ENCODE assay signal across 23 cellular contexts in the genomic region with DNA sequence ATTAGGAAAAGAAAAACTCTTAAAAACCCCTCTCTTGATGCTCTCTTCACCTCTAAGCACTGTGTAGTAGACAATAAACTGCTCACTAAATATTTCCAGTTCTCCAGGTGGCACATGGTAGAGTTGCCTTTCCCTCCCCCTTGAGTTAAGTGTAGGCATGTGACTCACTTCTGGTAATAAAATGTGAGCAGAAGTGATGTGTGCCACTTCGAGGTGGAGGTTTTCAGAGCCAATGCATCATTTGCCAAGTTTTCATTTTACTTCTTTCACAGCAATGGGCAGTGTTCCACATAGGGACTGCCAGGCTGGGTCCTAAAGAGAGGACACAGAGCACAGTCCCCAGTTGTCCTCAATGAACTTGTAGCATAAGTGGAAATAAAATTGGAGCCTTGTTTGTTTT.
A peak's percentile ranks its signal among the peaks of the same experiment; 100 is the strongest.
DNase-seq lines count a peak whose midpoint lies in the region; ATAC-seq and TF ChIP-seq lines count a peak whose summit lies in the region.
"Had no signal": no experiment of that assay in that cellular context is flagged by ENCODE, and none has a peak within 500 bp of the region (broad histone marks: within the 10 kb centered on the region; RNA-seq: fewer than 3 reads in every experiment).

No MANE protein-coding gene starts in this region.

- no peak overlapping the region for H2BK20ac ChIP-seq in H9 (ENCODE audit: low read depth, low read length, poor library complexity, severe bottlenecking)

- no peaks in the 10 kb centered on the region for H4K20me1 ChIP-seq in H9 (ENCODE audit: control insufficient read depth, insufficient read depth, insufficient read length)

- H3K27ac Mint-ChIP-seq in H9, result no peak overlapping the region
- H3K27ac Mint-ChIP-seq: activated B cell treated with CpG ODN at 0.5 μM for 24 hours; activated CD4-positive, alpha-beta memory T cell treated with anti-CD3 and anti-CD28 coated beads, Interleukin-2, amount 10 ng/mL, durations not matched to agents 7 days and 5 days; CD4-positive, alpha-beta memory T cell; stimulated activated memory B cell treated with anti-CD40 and anti-IgM and Interleukin-4, amounts not matched to agents 10 μg/mL and 1 μg/mL and 100 μg/mL, for 72 hours had no signal

- H3K79me2 ChIP-seq in H9 (ENCODE audit: insufficient read depth, low read length), result no peaks in the 10 kb centered on the region

- H4K8ac ChIP-seq in H9 (replicated peaks; ENCODE audit: insufficient read length, low read depth, low read length), result no peak overlapping the region

- H2BK120ac ChIP-seq in H9 (ENCODE audit: low read depth, low read length, poor library complexity, severe bottlenecking), result no peak overlapping the region

- H3K4me3 ChIP-seq in colonic mucosa (no peak overlapping the region), stomach (no peak overlapping the region), gastroesophageal sphincter (no peak overlapping the region)
- H3K4me3 ChIP-seq: GM12878, left ventricle myocardium inferior, skin epidermis had no signal

- no peak overlapping the region for H2BK5ac ChIP-seq in H9 (ENCODE audit: insufficient read length, low read length)

- no peak overlapping the region for H3K18ac ChIP-seq in H9 (ENCODE audit: insufficient read length, low read depth, low read length)

- H3K36me3 Mint-ChIP-seq in H9 (ENCODE audit: insufficient read depth in 1 of 3, low read depth in 3 of 3), result peaks cover 11 to 24% (median 17%) of the 10 kb centered on the region in 3 experiments; a peak in 6 of 7 replicates
- H3K36me3 Mint-ChIP-seq: CD4-positive, alpha-beta memory T cell; stimulated activated memory B cell treated with anti-CD40 and anti-IgM and Interleukin-4, amounts not matched to agents 10 μg/mL and 1 μg/mL and 100 μg/mL, for 72 hours had no signal

- H4K91ac ChIP-seq in H9 (ENCODE audit: insufficient read length, low read depth, low read length), result no peak overlapping the region

- no peak overlapping the region for H3K4ac ChIP-seq in H9 (ENCODE audit: low read depth, low read length)

- peaks cover 7% of the 10 kb centered on the region for H3K27me3 Mint-ChIP-seq in H9 (ENCODE audit: low read depth)
- H3K27me3 Mint-ChIP-seq: activated CD4-positive, alpha-beta memory T cell treated with anti-CD3 and anti-CD28 coated beads, Interleukin-2, amount 10 ng/mL, durations not matched to agents 7 days and 5 days; stimulated activated memory B cell treated with anti-CD40 and anti-IgM and Interleukin-4, amounts not matched to agents 10 μg/mL and 1 μg/mL and 100 μg/mL, for 72 hours had no signal

- intact Hi-C loops in colonic mucosa (cut with DNase I), result no loop called here
- intact Hi-C loops in stomach (cut with DNase I; ENCODE audit: low total_unique reads), result no loop called here

- POLR2A ChIA-PET in HEK293T (lab: Yijun Ruan, JAX), result no interaction called here

- no peak overlapping the region for H3K23ac ChIP-seq in H9 (ENCODE audit: insufficient read length, low read depth, low read length)

- no peaks in the 10 kb centered on the region for H3K36me3 ChIP-seq in colonic mucosa
- H3K36me3 ChIP-seq in stomach, result no peaks in the 10 kb centered on the region
- H3K36me3 ChIP-seq in gastroesophageal sphincter, result no peaks in the 10 kb centered on the region
- H3K36me3 ChIP-seq: left ventricle myocardium inferior had no signal

- H3K4me1 ChIP-seq in colonic mucosa (no peaks in the 10 kb centered on the region), H9 (ENCODE audit: insufficient read depth, low read length) (no peaks in the 10 kb centered on the region), stomach (no peaks in the 10 kb centered on the region), gastroesophageal sphincter (no peaks in the 10 kb centered on the region)
- H3K4me1 ChIP-seq: left ventricle myocardium inferior had no signal

- H3K9ac ChIP-seq in colonic mucosa (ENCODE audit: low read depth in 2 of 2, low read length in 2 of 2) (peak overlapping the region in 1 of 2 donors; percentile 48), H9 (ENCODE audit: extremely low read depth, insufficient read length, low read length) (no peak overlapping the region)

- H3K27me3 ChIP-seq in colonic mucosa, result no peaks in the 10 kb centered on the region
- H3K27me3 ChIP-seq in H9 (ENCODE audit: insufficient read depth, low read length), result no peaks in the 10 kb centered on the region
- H3K27me3 ChIP-seq in stomach, result no peaks in the 10 kb centered on the region
- peaks cover 4% of the 10 kb centered on the region for H3K27me3 ChIP-seq in gastroesophageal sphincter

- TF ChIP-seq CTCF in colonic mucosa (IDR thresholded peaks at IDR 0.05) (no peak), H9 (conservative IDR thresholded peaks at IDR 0.05) (no peak), stomach (IDR thresholded peaks at IDR 0.05) (no peak), gastroesophageal sphincter (IDR thresholded peaks at IDR 0.05) (no peak)

- TF ChIP-seq POLR2A in stomach (IDR thresholded peaks at IDR 0.05) (no peak), gastroesophageal sphincter (IDR thresholded peaks at IDR 0.05) (no peak)

- H3K9me3 ChIP-seq in colonic mucosa (no peaks in the 10 kb centered on the region), H9 (ENCODE audit: control insufficient read depth, low read depth, low read length) (no peaks in the 10 kb centered on the region), stomach (peaks cover 0 to 19% (median 11%) of the 10 kb centered on the region in 4 donors), gastroesophageal sphincter (peaks cover 0 to 17% (median 0%) of the 10 kb centered on the region in 3 donors)

- no peak for TF ChIP-seq EP300 in stomach (IDR thresholded peaks at IDR 0.05)
- no peak for TF ChIP-seq EP300 in gastroesophageal sphincter (IDR thresholded peaks at IDR 0.05)

- no peak overlapping the region for H3K4me2 ChIP-seq in H9 (ENCODE audit: insufficient read depth, insufficient read length, low read length)

- no peak overlapping the region for H3K14ac ChIP-seq in H9 (ENCODE audit: insufficient read depth, low read length)

- no peaks in the 10 kb centered on the region for H3K79me1 ChIP-seq in H9 (ENCODE audit: insufficient read depth, low read depth, low read length, poor library complexity, severe bottlenecking)

- no peak for ATAC-seq in gastroesophageal sphincter
- ATAC-seq: GM12878; HCT116; stimulated activated memory B cell treated with anti-CD40 and anti-IgM and Interleukin-4, amounts not matched to agents 10 μg/mL and 1 μg/mL and 100 μg/mL, for 72 hours had no signal

- DNase-seq in HEK293T (ENCODE audit: extremely low spot score) (no peak), MV-4-11 (lab: John Stamatoyannopoulos, UW) (peak; percentile 11), colonic mucosa (peak; percentile 53), renal cortical epithelial cell (ENCODE audit: low read depth) (peak; percentile 30), medulla oblongata (ENCODE audit: extremely low spot score) (no peak), H9 (no peak), stomach (no peak)
- DNase-seq: activated B cell treated with CpG ODN at 0.5 μM for 24 hours; activated CD4-positive, alpha-beta memory T cell treated with anti-CD3 and anti-CD28 coated beads, Interleukin-2, amount 10 ng/mL, durations not matched to agents 7 days and 5 days; activated gamma-delta T cell treated with Interleukin-2 at 50 U/mL for 16 hours; CD4-positive, alpha-beta memory T cell; cortex of kidney; KBM-7; left ventricle myocardium inferior; NCI-H1105; NCI-H510A treated with DMSO at 0.1 percent for 48 hours; posterior cingulate gyrus had no signal

- H3K23me2 ChIP-seq in H9 (ENCODE audit: insufficient read length, low read depth, low read length, poor library complexity, severe bottlenecking), result no peaks in the 10 kb centered on the region

- H2AK5ac ChIP-seq in H9 (ENCODE audit: insufficient read length, low read length), result no peak overlapping the region

- H2BK15ac ChIP-seq in H9 (ENCODE audit: low read depth, low read length), result no peak overlapping the region

- H3K4me3 Mint-ChIP-seq in H9, result no peak overlapping the region
- H3K4me3 Mint-ChIP-seq: activated B cell treated with CpG ODN at 0.5 μM for 24 hours; activated CD4-positive, alpha-beta memory T cell treated with anti-CD3 and anti-CD28 coated beads, Interleukin-2, amount 10 ng/mL, durations not matched to agents 7 days and 5 days; CD4-positive, alpha-beta memory T cell; neural crest cell; stimulated activated memory B cell treated with anti-CD40 and anti-IgM and Interleukin-4, amounts not matched to agents 10 μg/mL and 1 μg/mL and 100 μg/mL, for 72 hours had no signal

- WGBS in H9 (ENCODE audit: extremely low coverage, insufficient read length, low lambda C conversion rate), result no CpG with 5 or more reads among the region's 1 CpG
- WGBS in stomach, 5 donors, result 5 to 26% (median 22%) methylated on average over 1 of the region's 1 CpG
- WGBS in gastroesophageal sphincter (ENCODE audit: low coverage in 1 of 2), 2 donors, result 47 to 67% methylated on average over 1 of the region's 1 CpG

- CTCF ChIA-PET in HEK293T (lab: Yijun Ruan, JAX), result no interaction called here

- no peak overlapping the region for H3T11ph ChIP-seq in H9 (ENCODE audit: low read length)

- H3K4me1 Mint-ChIP-seq in H9, result no peaks in the 10 kb centered on the region
- H3K4me1 Mint-ChIP-seq: activated B cell treated with CpG ODN at 0.5 μM for 24 hours; activated CD4-positive, alpha-beta memory T cell treated with anti-CD3 and anti-CD28 coated beads, Interleukin-2, amount 10 ng/mL, durations not matched to agents 7 days and 5 days; CD4-positive, alpha-beta memory T cell; stimulated activated memory B cell treated with anti-CD40 and anti-IgM and Interleukin-4, amounts not matched to agents 10 μg/mL and 1 μg/mL and 100 μg/mL, for 72 hours had no signal

- peaks cover 24 to 28% of the 10 kb centered on the region in 2 experiments; a peak in 4 of 5 replicates for H3K9me3 Mint-ChIP-seq in H9

- no peak overlapping the region for H2AFZ ChIP-seq in H9 (ENCODE audit: low read length)

- H2BK12ac ChIP-seq in H9 (ENCODE audit: insufficient read length, low read depth, low read length), result no peak overlapping the region

- H3K27ac ChIP-seq in colonic mucosa, result peak overlapping the region; percentile 56
- H3K27ac ChIP-seq in H9 (ENCODE audit: insufficient read length, low read depth, low read length), result no peak overlapping the region
- no peak overlapping the region for H3K27ac ChIP-seq in stomach
- no peak overlapping the region for H3K27ac ChIP-seq in gastroesophageal sphincter
- H3K27ac ChIP-seq: left ventricle myocardium inferior, skin epidermis had no signal

- no peak overlapping the region for H3K56ac ChIP-seq in H9 (ENCODE audit: insufficient read length, low read depth, low read length)

- H4K5ac ChIP-seq in H9 (ENCODE audit: insufficient read length, low read depth, low read length), result no peak overlapping the region

TF ChIP-seq in HEK293T, 16 proteins besides CTCF, POLR2A, EP300 and RAD21:
- TF ChIP-seq HDGF (IDR thresholded peaks at IDR 0.05; ENCODE audit: borderline replicate concordance) (no peak), L3MBTL2 (conservative IDR thresholded peaks at IDR 0.05) (peak; percentile 75), CTBP1 (IDR thresholded peaks at IDR 0.05; ENCODE audit: borderline replicate concordance) (no peak)
TF ChIP-seq in HEK293T: peak in this region for 1.

Comparison
In these comparisons a context has a peak if more than half of its experiments do, and no peak if none do; other contexts are left out.
1. DNase-seq: peak in MV-4-11 (single experiment), colonic mucosa (single experiment) and renal cortical epithelial cell (single experiment); none in HEK293T (single experiment), medulla oblongata (single experiment), H9 (single experiment) and stomach (single experiment).